1 cellular context compared by ENCODE assay signal in the genomic region with DNA sequence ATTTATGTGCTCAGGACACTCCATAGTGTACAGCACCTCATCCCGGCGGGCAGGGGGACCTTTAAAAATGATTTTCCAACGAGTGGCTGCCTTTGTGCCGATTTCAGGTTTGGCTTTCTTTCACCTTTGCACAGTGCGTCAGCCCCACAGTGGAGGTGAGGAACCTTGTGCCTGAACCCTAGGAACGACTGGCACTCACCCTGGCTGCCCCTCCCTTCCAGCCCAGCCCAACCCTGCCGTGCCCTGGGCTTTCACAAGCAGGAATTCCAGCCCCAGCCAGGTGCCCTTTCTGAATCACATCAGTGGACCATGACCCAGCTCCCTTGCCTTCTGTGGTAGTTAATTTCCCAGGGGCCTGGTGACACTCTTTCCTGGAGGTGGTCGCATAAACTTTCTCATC.
TF ChIP-seq lines count a peak whose summit lies in the region.

No MANE protein-coding gene starts in this region.

TF ChIP-seq in HCT116, 20 proteins besides CTCF, POLR2A, EP300 and RAD21 (continued from another document):
- TF ChIP-seq, protein P1, sequence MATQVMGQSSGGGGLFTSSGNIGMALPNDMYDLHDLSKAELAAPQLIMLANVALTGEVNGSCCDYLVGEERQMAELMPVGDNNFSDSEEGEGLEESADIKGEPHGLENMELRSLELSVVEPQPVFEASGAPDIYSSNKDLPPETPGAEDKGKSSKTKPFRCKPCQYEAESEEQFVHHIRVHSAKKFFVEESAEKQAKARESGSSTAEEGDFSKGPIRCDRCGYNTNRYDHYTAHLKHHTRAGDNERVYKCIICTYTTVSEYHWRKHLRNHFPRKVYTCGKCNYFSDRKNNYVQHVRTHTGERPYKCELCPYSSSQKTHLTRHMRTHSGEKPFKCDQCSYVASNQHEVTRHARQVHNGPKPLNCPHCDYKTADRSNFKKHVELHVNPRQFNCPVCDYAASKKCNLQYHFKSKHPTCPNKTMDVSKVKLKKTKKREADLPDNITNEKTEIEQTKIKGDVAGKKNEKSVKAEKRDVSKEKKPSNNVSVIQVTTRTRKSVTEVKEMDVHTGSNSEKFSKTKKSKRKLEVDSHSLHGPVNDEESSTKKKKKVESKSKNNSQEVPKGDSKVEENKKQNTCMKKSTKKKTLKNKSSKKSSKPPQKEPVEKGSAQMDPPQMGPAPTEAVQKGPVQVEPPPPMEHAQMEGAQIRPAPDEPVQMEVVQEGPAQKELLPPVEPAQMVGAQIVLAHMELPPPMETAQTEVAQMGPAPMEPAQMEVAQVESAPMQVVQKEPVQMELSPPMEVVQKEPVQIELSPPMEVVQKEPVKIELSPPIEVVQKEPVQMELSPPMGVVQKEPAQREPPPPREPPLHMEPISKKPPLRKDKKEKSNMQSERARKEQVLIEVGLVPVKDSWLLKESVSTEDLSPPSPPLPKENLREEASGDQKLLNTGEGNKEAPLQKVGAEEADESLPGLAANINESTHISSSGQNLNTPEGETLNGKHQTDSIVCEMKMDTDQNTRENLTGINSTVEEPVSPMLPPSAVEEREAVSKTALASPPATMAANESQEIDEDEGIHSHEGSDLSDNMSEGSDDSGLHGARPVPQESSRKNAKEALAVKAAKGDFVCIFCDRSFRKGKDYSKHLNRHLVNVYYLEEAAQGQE (IDR thresholded peaks at IDR 0.05; ENCODE audit: low read depth), result no peak
- TF ChIP-seq EZH2phosphoT487 (IDR thresholded peaks at IDR 0.05; ENCODE audit: borderline replicate concordance) (no peak), ZFX (IDR thresholded peaks at IDR 0.05) (no peak), FOSL1 (IDR thresholded peaks at IDR 0.05; ENCODE audit: low read depth) (no peak), YY1 (IDR thresholded peaks at IDR 0.05; ENCODE audit: extremely low read depth, insufficient replicate concordance, low read depth, low read length) (no peak), POLR2AphosphoS5 (IDR thresholded peaks at IDR 0.05; ENCODE audit: low read depth, low read length) (no peak), JUND (IDR thresholded peaks at IDR 0.05) (no peak)
